ENCODE assay signal across 28 cellular contexts in genomic region chr1:9312183-9312582, GRCh38.
"Had no signal": no experiment of that assay in that cellular context is flagged by ENCODE, and none has a peak within 500 bp of the region (broad histone marks: within the 10 kb centered on the region; RNA-seq: fewer than 3 reads in every experiment).

No MANE protein-coding gene starts in this region.

- H3K27ac ChIP-seq: brain microvascular endothelial cell, foreskin keratinocyte, heart left ventricle, neutrophil, stomach had no signal

- H3K36me3 ChIP-seq: neutrophil, stomach, transverse colon had no signal

- H3K4me1 Mint-ChIP-seq: WTC11 had no signal

- H3K4me3 ChIP-seq: dorsolateral prefrontal cortex, heart left ventricle, stomach, transverse colon had no signal

- H3K9me3 ChIP-seq: heart left ventricle, neutrophil, stomach, transverse colon had no signal

- ATAC-seq: foreskin keratinocyte; heart left ventricle; sciatic nerve; stimulated activated naive B cell treated with anti-CD40 and anti-IgM and Interleukin-4, amounts not matched to agents 10 μg/mL and 1 μg/mL and 100 μg/mL, for 72 hours; T-helper 17 cell; WTC11 had no signal

- H3K27me3 Mint-ChIP-seq: progenitor cell of endocrine pancreas; stimulated activated naive B cell treated with anti-CD40 and anti-IgM and Interleukin-4, amounts not matched to agents 10 μg/mL and 1 μg/mL and 100 μg/mL, for 72 hours; T-helper 17 cell had no signal

- H3K27ac Mint-ChIP-seq: nephron progenitor cell; progenitor cell of endocrine pancreas; stimulated activated naive B cell treated with anti-CD40 and anti-IgM and Interleukin-4, amounts not matched to agents 10 μg/mL and 1 μg/mL and 100 μg/mL, for 72 hours; T-helper 17 cell; WTC11 had no signal

- H3K27me3 ChIP-seq: brain microvascular endothelial cell, dorsolateral prefrontal cortex, foreskin keratinocyte, heart left ventricle, stomach, transverse colon had no signal

- H3K9me3 Mint-ChIP-seq: nephron progenitor cell; stimulated activated naive B cell treated with anti-CD40 and anti-IgM and Interleukin-4, amounts not matched to agents 10 μg/mL and 1 μg/mL and 100 μg/mL, for 72 hours; WTC11 had no signal

- DNase-seq: activated CD4-positive, alpha-beta T cell treated with anti-CD3 and anti-CD28 coated beads for 1 hour; activated CD8-positive, alpha-beta memory T cell treated with anti-CD3 and anti-CD28 coated beads for 24 hours; activated gamma-delta T cell; activated naive CD4-positive, alpha-beta T cell treated with anti-CD3 and anti-CD28 coated beads, Interleukin-2, amount 50 U/mL, for 16 hours; activated T-cell treated with anti-CD3 and anti-CD28 coated beads, Interleukin-2, amount 50 U/mL, for 1 hour; amniotic stem cell; brain microvascular endothelial cell; dorsolateral prefrontal cortex; effector memory CD4-positive, alpha-beta T cell; erythroblast; foreskin keratinocyte; nephron progenitor cell; small intestine; stimulated activated CD4-positive, alpha-beta T cell treated with anti-CD3 and anti-CD28 coated beads, Interleukin-1b, Interleukin-23, amount 100 ng/mL, for 48 hours; stimulated activated CD4-positive, alpha-beta T cell treated with anti-CD3 and anti-CD28 coated beads, Interleukin-4, amount 100 ng/mL, for 4 hours; stimulated activated CD8-positive, alpha-beta memory T cell treated with anti-CD3 and anti-CD28 coated beads, Interleukin-4, amount 100 ng/mL, for 48 hours; stimulated activated naive B cell treated with anti-CD40 and anti-IgM and Interleukin-4, amounts not matched to agents 10 μg/mL and 1 μg/mL and 100 μg/mL, for 72 hours; stomach; T-helper 17 cell; T1000; transverse colon had no signal

- H3K36me3 Mint-ChIP-seq: WTC11 had no signal

- H3K4me3 Mint-ChIP-seq: nephron progenitor cell; stimulated activated naive B cell treated with anti-CD40 and anti-IgM and Interleukin-4, amounts not matched to agents 10 μg/mL and 1 μg/mL and 100 μg/mL, for 72 hours; T-helper 17 cell; WTC11 had no signal

- FAIRE-seq: astrocyte, small intestine, urothelium cell line had no signal
